8 cellular contexts compared by ENCODE assay signal in genomic region chr6:31896493-31896855, GRCh38. TPM values are rescaled to one million over a fixed set of nuclear protein-coding genes. Genes with fewer than 3 reads are reported as not detected.
DNase-seq lines count a peak whose midpoint lies in the region; ATAC-seq and TF ChIP-seq lines count a peak whose summit lies in the region.

No MANE protein-coding gene starts in this region.

- H3K4me1 ChIP-seq in suprapubic skin = peaks cover 37% of the 10 kb centered on the region

- H3K36me3 ChIP-seq in kidney epithelial cell (ENCODE audit: control insufficient read depth, insufficient read depth, low read length) (peaks cover 1% of the 10 kb centered on the region), suprapubic skin (peaks cover 39% of the 10 kb centered on the region)

- peak overlapping the region; percentile 90 for H3K4me3 Mint-ChIP-seq in T-helper 2 cell treated with Interferon-gamma antibody and Interleukin-4, amounts not matched to agents 5 μg/mL and 100 μg/mL, for 36 hours
- H3K4me3 Mint-ChIP-seq in activated naive CD8-positive, alpha-beta T cell treated with anti-CD3 and anti-CD28 coated beads, Interleukin-2, amount 10 ng/mL, durations not matched to agents 7 days and 5 days = peak overlapping the region; percentile 91

- H3K27ac ChIP-seq in suprapubic skin = peak overlapping the region; percentile 82

- H3K27me3 ChIP-seq in kidney epithelial cell (ENCODE audit: control insufficient read depth, insufficient read depth, low read length) = no peaks in the 10 kb centered on the region
- no peaks in the 10 kb centered on the region for H3K27me3 ChIP-seq in suprapubic skin

- TF ChIP-seq POLR2A in suprapubic skin (IDR thresholded peaks at IDR 0.05) = no peak

- intact Hi-C loops in head of caudate nucleus (cut with DNase I) = loop anchor here (5.0 kb wide), 1 partner anchor 34 kb away; the partner anchor contains the start of gene NEU1

- peak overlapping the region; percentile 82 for H3K27ac Mint-ChIP-seq in T-helper 2 cell treated with Interferon-gamma antibody and Interleukin-4, amounts not matched to agents 5 μg/mL and 100 μg/mL, for 36 hours
- H3K27ac Mint-ChIP-seq in activated naive CD8-positive, alpha-beta T cell treated with anti-CD3 and anti-CD28 coated beads, Interleukin-2, amount 10 ng/mL, durations not matched to agents 7 days and 5 days = peak overlapping the region; percentile 89

- WGBS in suprapubic skin = 45% methylated on average over 4 of the region's 4 CpGs

- DNase-seq in T-helper 2 cell treated with Interferon-gamma antibody and Interleukin-4, amounts not matched to agents 5 μg/mL and 100 μg/mL, for 36 hours (ENCODE audit: low spot score) = no peak
- no peak for DNase-seq in T-helper 2 cell
- no peak for DNase-seq in activated naive CD8-positive, alpha-beta T cell treated with anti-CD3 and anti-CD28 coated beads, Interleukin-2, amount 10 ng/mL, durations not matched to agents 7 days and 5 days
- no peak for DNase-seq in kidney epithelial cell (ENCODE audit: low read depth)
- no peak for DNase-seq in suprapubic skin (ENCODE audit: low spot score in 2 of 2)
- DNase-seq in inferior parietal cortex (ENCODE audit: extremely low spot score) = no peak
- no peak for DNase-seq in stimulated activated CD4-positive, alpha-beta T cell treated with anti-CD3 and anti-CD28 coated beads, Interleukin-15, amount 100 ng/mL, for 24 hours
- DNase-seq in head of caudate nucleus = no peak

- H3K4me3 ChIP-seq in kidney epithelial cell (ENCODE audit: low read depth, low read length) (peak overlapping the region; percentile 83), suprapubic skin (peak overlapping the region; percentile 83)

- TF ChIP-seq CTCF in kidney epithelial cell (IDR thresholded peaks at IDR 0.05; ENCODE audit: insufficient read depth, low read length, poor library complexity, severe bottlenecking) (no peak), suprapubic skin (IDR thresholded peaks at IDR 0.05) (no peak)

- TF ChIP-seq EP300 in suprapubic skin (IDR thresholded peaks at IDR 0.05) = no peak

- H3K9me3 ChIP-seq in suprapubic skin = no peaks in the 10 kb centered on the region

- no peaks in the 10 kb centered on the region for H3K9me3 Mint-ChIP-seq in T-helper 2 cell treated with Interferon-gamma antibody and Interleukin-4, amounts not matched to agents 5 μg/mL and 100 μg/mL, for 36 hours
- no peaks in the 10 kb centered on the region for H3K9me3 Mint-ChIP-seq in activated naive CD8-positive, alpha-beta T cell treated with anti-CD3 and anti-CD28 coated beads, Interleukin-2, amount 10 ng/mL, durations not matched to agents 7 days and 5 days

- no peaks in the 10 kb centered on the region for H3K27me3 Mint-ChIP-seq in T-helper 2 cell treated with Interferon-gamma antibody and Interleukin-4, amounts not matched to agents 5 μg/mL and 100 μg/mL, for 36 hours (ENCODE audit: low read depth)
- H3K27me3 Mint-ChIP-seq in activated naive CD8-positive, alpha-beta T cell treated with anti-CD3 and anti-CD28 coated beads, Interleukin-2, amount 10 ng/mL, durations not matched to agents 7 days and 5 days = no peaks in the 10 kb centered on the region

- H3K36me3 Mint-ChIP-seq in T-helper 2 cell treated with Interferon-gamma antibody and Interleukin-4, amounts not matched to agents 5 μg/mL and 100 μg/mL, for 36 hours (ENCODE audit: low read depth) = peaks cover 31% of the 10 kb centered on the region
- peaks cover 14% of the 10 kb centered on the region for H3K36me3 Mint-ChIP-seq in activated naive CD8-positive, alpha-beta T cell treated with anti-CD3 and anti-CD28 coated beads, Interleukin-2, amount 10 ng/mL, durations not matched to agents 7 days and 5 days

- peaks cover 19% of the 10 kb centered on the region for H3K4me1 Mint-ChIP-seq in T-helper 2 cell treated with Interferon-gamma antibody and Interleukin-4, amounts not matched to agents 5 μg/mL and 100 μg/mL, for 36 hours (ENCODE audit: low read depth)
- peaks cover 32% of the 10 kb centered on the region for H3K4me1 Mint-ChIP-seq in activated naive CD8-positive, alpha-beta T cell treated with anti-CD3 and anti-CD28 coated beads, Interleukin-2, amount 10 ng/mL, durations not matched to agents 7 days and 5 days

- ATAC-seq in activated naive CD8-positive, alpha-beta T cell treated with anti-CD3 and anti-CD28 coated beads, Interleukin-2, amount 10 ng/mL, durations not matched to agents 7 days and 5 days (ENCODE audit: low read depth) = no peak

- POLR2A ChIA-PET in activated naive CD8-positive, alpha-beta T cell treated with anti-CD3 and anti-CD28 coated beads, Interleukin-2, amount 10 ng/mL, durations not matched to agents 7 days and 5 days (lab: Charles Lee) = interaction anchor here (1.1 to 1.9 kb wide), 3 partner anchors 61 to 1076 kb away, joined by 4 to 6 read pairs (median 5); partner anchors contain the start of gene DDX39B

RNA-seq across cellular contexts. Expression of gene EHMT2, which starts 1.0 kb away (rescaled TPM):
- total RNA-seq in activated naive CD8-positive, alpha-beta T cell treated with anti-CD3 and anti-CD28 coated beads, Interleukin-2, amount 10 ng/mL, durations not matched to agents 7 days and 5 days = 10 to 100 TPM; 77.5 to 80.6 TPM
- 55.7 and 59.3 TPM in 2 replicates for total RNA-seq in kidney epithelial cell
- 10 to 100 TPM; 38.7 to 48.9 (median 42.9) TPM for total RNA-seq in suprapubic skin

RNA-seq across cellular contexts. Expression of gene ZBTB12, which starts 5.4 kb away (rescaled TPM):
- total RNA-seq in activated naive CD8-positive, alpha-beta T cell treated with anti-CD3 and anti-CD28 coated beads, Interleukin-2, amount 10 ng/mL, durations not matched to agents 7 days and 5 days = 1 to 10 TPM; 1.4 to 1.9 TPM
- total RNA-seq in kidney epithelial cell = 3.0 and 4.9 TPM in 2 replicates
- 1 to 10 TPM in 3 of 4 donors, under 1 TPM in 1; 0.49 to 2.6 (median 1.5) TPM for total RNA-seq in suprapubic skin

RNA-seq across cellular contexts. Expression of gene SLC44A4, which starts 17.7 kb away (rescaled TPM):
- total RNA-seq in activated naive CD8-positive, alpha-beta T cell treated with anti-CD3 and anti-CD28 coated beads, Interleukin-2, amount 10 ng/mL, durations not matched to agents 7 days and 5 days = not detected
- total RNA-seq in kidney epithelial cell (17.7 and 26.1 TPM in 2 replicates), suprapubic skin (1 to 10 TPM; 1.4 to 7.4 (median 4.1) TPM)

RNA-seq across cellular contexts. Expression of gene C2, which starts 31.0 kb away (rescaled TPM):
- 1 to 10 TPM; 2.1 to 2.2 TPM for total RNA-seq in activated naive CD8-positive, alpha-beta T cell treated with anti-CD3 and anti-CD28 coated beads, Interleukin-2, amount 10 ng/mL, durations not matched to agents 7 days and 5 days
- total RNA-seq in kidney epithelial cell (0.07 and 0.63 TPM in 2 replicates), suprapubic skin (1 to 10 TPM; 2.6 to 6.4 (median 4.1) TPM)

RNA-seq across cellular contexts. Expression of gene NEU1, which starts 33.9 kb away (rescaled TPM):
- total RNA-seq in activated naive CD8-positive, alpha-beta T cell treated with anti-CD3 and anti-CD28 coated beads, Interleukin-2, amount 10 ng/mL, durations not matched to agents 7 days and 5 days = 10 to 100 TPM; 15.5 to 16.4 TPM
- total RNA-seq in kidney epithelial cell (142 and 152 TPM in 2 replicates), suprapubic skin (10 to 100 TPM; 22.2 to 42.7 (median 39.8) TPM)
